ENCODE assay signal across 8 cellular contexts in the genomic region with DNA sequence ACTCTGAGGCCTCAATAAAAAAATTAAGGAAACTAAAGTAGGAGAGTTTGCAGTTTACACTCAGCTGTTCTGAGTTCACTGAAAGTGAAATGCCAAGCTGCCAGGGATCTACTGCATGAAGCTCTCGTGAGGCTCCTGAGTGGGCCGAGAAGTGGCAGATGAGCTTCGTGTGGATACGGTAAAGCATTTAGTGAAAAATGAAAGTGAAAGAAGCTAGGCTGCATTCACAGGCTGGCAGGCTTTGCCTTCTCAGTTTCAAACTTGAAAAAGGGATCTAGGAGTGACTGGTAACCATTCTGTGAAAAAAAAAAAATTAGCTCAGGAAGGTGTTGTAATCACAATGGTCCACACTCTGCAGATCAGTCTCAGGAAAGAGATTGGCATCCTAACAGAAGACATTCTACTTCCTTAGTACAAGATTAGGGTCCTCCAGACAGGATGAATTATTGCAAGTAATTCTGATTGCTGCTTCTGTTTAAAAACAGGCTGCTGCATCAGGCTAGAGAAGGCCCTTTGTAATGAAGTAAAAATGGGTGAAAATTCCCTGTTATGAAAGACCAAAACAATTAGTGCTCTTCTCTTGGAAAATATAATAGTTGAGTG.
A peak's percentile ranks its signal among the peaks of the same experiment; 100 is the strongest.
DNase-seq lines count a peak whose midpoint lies in the region; ATAC-seq and TF ChIP-seq lines count a peak whose summit lies in the region.

No MANE protein-coding gene starts in this region.

- H3K36me3 ChIP-seq in BLaER1 treated with 17β-estradiol and CSF1 and Interleukin-3, amounts not matched to agents 10 nM and 100 nM: no peaks in the 10 kb centered on the region
- no peaks in the 10 kb centered on the region for H3K36me3 ChIP-seq in left ventricle myocardium inferior

- H3K36me3 Mint-ChIP-seq in activated naive CD4-positive, alpha-beta T cell treated with anti-CD3 and anti-CD28 coated beads, Interleukin-2, amount 10 ng/mL, durations not matched to agents 7 days and 5 days: no peaks in the 10 kb centered on the region

- no peak for TF ChIP-seq CTCF in left ventricle myocardium inferior (IDR thresholded peaks at IDR 0.05; ENCODE audit: borderline replicate concordance)

- intact Hi-C loops in left ventricle myocardium inferior (cut with micrococcal nuclease): no loop called here

- peak overlapping the region; percentile 42 to 71 (median 62) for H3K9ac ChIP-seq in BLaER1 treated with 17β-estradiol and CSF1 and Interleukin-3, amounts not matched to agents 10 nM and 100 nM

- H3K9me3 Mint-ChIP-seq in activated naive CD4-positive, alpha-beta T cell treated with anti-CD3 and anti-CD28 coated beads, Interleukin-2, amount 10 ng/mL, durations not matched to agents 7 days and 5 days: no peaks in the 10 kb centered on the region

- H3K27ac ChIP-seq in BLaER1 treated with 17β-estradiol and CSF1 and Interleukin-3, amounts not matched to agents 10 nM and 100 nM: peak overlapping the region; percentile 12 to 73 (median 57); a peak in 21 of 22 replicates
- H3K27ac ChIP-seq in left ventricle myocardium inferior (replicated peaks) (peak overlapping the region; percentile 43), skin epidermis (peak overlapping the region in 14 of 21 experiments; percentile 24 to 78 (median 50))

- H3K27ac Mint-ChIP-seq in activated naive CD4-positive, alpha-beta T cell treated with anti-CD3 and anti-CD28 coated beads, Interleukin-2, amount 10 ng/mL, durations not matched to agents 7 days and 5 days: peak overlapping the region; percentile 92

- peaks cover 9 to 28% (median 20%) of the 10 kb centered on the region in 10 experiments; a peak in 19 of 20 replicates for H3K4me1 ChIP-seq in BLaER1 treated with 17β-estradiol and CSF1 and Interleukin-3, amounts not matched to agents 10 nM and 100 nM
- no peaks in the 10 kb centered on the region for H3K4me1 ChIP-seq in left ventricle myocardium inferior

- peak; percentile 76 for DNase-seq in RPMI8226
- DNase-seq in activated naive CD4-positive, alpha-beta T cell treated with anti-CD3 and anti-CD28 coated beads, Interleukin-2, amount 10 ng/mL, durations not matched to agents 7 days and 5 days: peak; percentile 62
- peak; percentile 16 for DNase-seq in left ventricle myocardium inferior
- no peak for DNase-seq in NCI-H187 (lab: John Stamatoyannopoulos, UW)

- H4K20me1 ChIP-seq in BLaER1 treated with 17β-estradiol and CSF1 and Interleukin-3, amounts not matched to agents 10 nM and 100 nM: no peaks in the 10 kb centered on the region

- H3K9me3 ChIP-seq in BLaER1 treated with 17β-estradiol and CSF1 and Interleukin-3, amounts not matched to agents 10 nM and 100 nM (replicated peaks in 1 of 11): no peaks in the 10 kb centered on the region
- H3K9me3 ChIP-seq in left ventricle myocardium inferior (replicated peaks): no peaks in the 10 kb centered on the region

- H3K4me1 Mint-ChIP-seq in activated naive CD4-positive, alpha-beta T cell treated with anti-CD3 and anti-CD28 coated beads, Interleukin-2, amount 10 ng/mL, durations not matched to agents 7 days and 5 days: peaks cover 8% of the 10 kb centered on the region

- no peaks in the 10 kb centered on the region for H3K27me3 Mint-ChIP-seq in activated naive CD4-positive, alpha-beta T cell treated with anti-CD3 and anti-CD28 coated beads, Interleukin-2, amount 10 ng/mL, durations not matched to agents 7 days and 5 days

- peak overlapping the region; percentile 58 for H3K4me3 Mint-ChIP-seq in activated naive CD4-positive, alpha-beta T cell treated with anti-CD3 and anti-CD28 coated beads, Interleukin-2, amount 10 ng/mL, durations not matched to agents 7 days and 5 days

- H3K4me3 ChIP-seq in BLaER1 treated with 17β-estradiol and CSF1 and Interleukin-3, amounts not matched to agents 10 nM and 100 nM: peak overlapping the region in 9 of 10 experiments; percentile 21 to 42 (median 36); a peak in 12 of 20 replicates
- H3K4me3 ChIP-seq in left ventricle myocardium inferior (peak overlapping the region; percentile 50), skin epidermis (no peak overlapping the region)

- H3K27me3 ChIP-seq in BLaER1 treated with 17β-estradiol and CSF1 and Interleukin-3, amounts not matched to agents 10 nM and 100 nM: peaks cover 0 to 3% (median 0%) of the 10 kb centered on the region in 11 experiments; a peak in 1 of 22 replicates
- H3K27me3 ChIP-seq in left ventricle myocardium inferior (ENCODE audit: low read depth): no peaks in the 10 kb centered on the region

- ATAC-seq in GM19324 (IDR thresholded peaks at IDR 0.05; ENCODE audit: low FRiP score, unreplicated experiment) (peak; percentile 99), HG03378 (IDR thresholded peaks at IDR 0.05; ENCODE audit: unreplicated experiment) (peak; percentile 99)

- H3K4me2 ChIP-seq in BLaER1 treated with 17β-estradiol and CSF1 and Interleukin-3, amounts not matched to agents 10 nM and 100 nM: peak overlapping the region; percentile 53 to 88 (median 72)

- CTCF ChIA-PET in activated naive CD4-positive, alpha-beta T cell treated with anti-CD3 and anti-CD28 coated beads, Interleukin-2, amount 10 ng/mL, durations not matched to agents 7 days and 5 days (lab: Charles Lee): interaction anchor here (0.9 kb wide), 1 partner anchor 35 kb away, joined by 4 read pairs; no protein-coding TSS in a partner anchor

Comparison
In these comparisons a context has a peak if more than half of its experiments do, and no peak if none do; other contexts are left out.
1. H3K4me3 ChIP-seq: peak in BLaER1 treated with 17β-estradiol and CSF1 and Interleukin-3, amounts not matched to agents 10 nM and 100 nM (9 of 10) and left ventricle myocardium inferior (single experiment); none in skin epidermis (0 of 7).
2. DNase-seq: peak in RPMI8226 (single experiment), activated naive CD4-positive, alpha-beta T cell treated with anti-CD3 and anti-CD28 coated beads, Interleukin-2, amount 10 ng/mL, durations not matched to agents 7 days and 5 days (single experiment) and left ventricle myocardium inferior (single experiment); none in NCI-H187 (0 of 2).
3. Peak in every context shown above with its lines, with median percentiles within 50 percentile points of each other: H3K27ac ChIP-seq.